ENCODE assay signal across 1 cellular context in the genomic region with DNA sequence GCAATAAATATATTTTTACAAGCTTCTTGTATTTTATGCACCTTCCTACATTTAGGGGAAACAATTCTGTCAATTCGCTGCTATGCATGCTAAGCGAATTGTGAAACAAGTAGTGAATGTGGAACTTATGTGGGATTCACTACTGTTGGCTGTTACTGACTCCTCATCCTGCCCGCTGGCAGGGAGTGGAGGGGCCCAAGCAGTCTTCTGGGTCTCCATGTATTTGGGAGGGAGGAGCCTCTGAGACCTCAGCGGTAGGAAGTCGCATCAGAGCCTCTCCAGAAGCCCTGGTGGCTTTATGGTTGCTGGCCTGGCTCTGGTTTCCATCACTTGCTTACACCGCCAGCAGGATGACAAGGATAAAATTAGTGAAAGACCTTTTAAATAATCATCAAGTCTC.
TF ChIP-seq lines count a peak whose summit lies in the region.

No MANE protein-coding gene starts in this region.

TF ChIP-seq in GM23338, 12 proteins besides CTCF, POLR2A, EP300 and RAD21 (continued from another document):
- TF ChIP-seq, protein P1, sequence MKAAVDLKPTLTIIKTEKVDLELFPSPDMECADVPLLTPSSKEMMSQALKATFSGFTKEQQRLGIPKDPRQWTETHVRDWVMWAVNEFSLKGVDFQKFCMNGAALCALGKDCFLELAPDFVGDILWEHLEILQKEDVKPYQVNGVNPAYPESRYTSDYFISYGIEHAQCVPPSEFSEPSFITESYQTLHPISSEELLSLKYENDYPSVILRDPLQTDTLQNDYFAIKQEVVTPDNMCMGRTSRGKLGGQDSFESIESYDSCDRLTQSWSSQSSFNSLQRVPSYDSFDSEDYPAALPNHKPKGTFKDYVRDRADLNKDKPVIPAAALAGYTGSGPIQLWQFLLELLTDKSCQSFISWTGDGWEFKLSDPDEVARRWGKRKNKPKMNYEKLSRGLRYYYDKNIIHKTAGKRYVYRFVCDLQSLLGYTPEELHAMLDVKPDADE (IDR thresholded peaks at IDR 0.05): no peak
- no peak for TF ChIP-seq EZH2 (IDR thresholded peaks at IDR 0.05; ENCODE audit: low read depth, unreplicated experiment)
- no peak for TF ChIP-seq NANOG (IDR thresholded peaks at IDR 0.05; ENCODE audit: borderline replicate concordance)
- TF ChIP-seq, protein P2, sequence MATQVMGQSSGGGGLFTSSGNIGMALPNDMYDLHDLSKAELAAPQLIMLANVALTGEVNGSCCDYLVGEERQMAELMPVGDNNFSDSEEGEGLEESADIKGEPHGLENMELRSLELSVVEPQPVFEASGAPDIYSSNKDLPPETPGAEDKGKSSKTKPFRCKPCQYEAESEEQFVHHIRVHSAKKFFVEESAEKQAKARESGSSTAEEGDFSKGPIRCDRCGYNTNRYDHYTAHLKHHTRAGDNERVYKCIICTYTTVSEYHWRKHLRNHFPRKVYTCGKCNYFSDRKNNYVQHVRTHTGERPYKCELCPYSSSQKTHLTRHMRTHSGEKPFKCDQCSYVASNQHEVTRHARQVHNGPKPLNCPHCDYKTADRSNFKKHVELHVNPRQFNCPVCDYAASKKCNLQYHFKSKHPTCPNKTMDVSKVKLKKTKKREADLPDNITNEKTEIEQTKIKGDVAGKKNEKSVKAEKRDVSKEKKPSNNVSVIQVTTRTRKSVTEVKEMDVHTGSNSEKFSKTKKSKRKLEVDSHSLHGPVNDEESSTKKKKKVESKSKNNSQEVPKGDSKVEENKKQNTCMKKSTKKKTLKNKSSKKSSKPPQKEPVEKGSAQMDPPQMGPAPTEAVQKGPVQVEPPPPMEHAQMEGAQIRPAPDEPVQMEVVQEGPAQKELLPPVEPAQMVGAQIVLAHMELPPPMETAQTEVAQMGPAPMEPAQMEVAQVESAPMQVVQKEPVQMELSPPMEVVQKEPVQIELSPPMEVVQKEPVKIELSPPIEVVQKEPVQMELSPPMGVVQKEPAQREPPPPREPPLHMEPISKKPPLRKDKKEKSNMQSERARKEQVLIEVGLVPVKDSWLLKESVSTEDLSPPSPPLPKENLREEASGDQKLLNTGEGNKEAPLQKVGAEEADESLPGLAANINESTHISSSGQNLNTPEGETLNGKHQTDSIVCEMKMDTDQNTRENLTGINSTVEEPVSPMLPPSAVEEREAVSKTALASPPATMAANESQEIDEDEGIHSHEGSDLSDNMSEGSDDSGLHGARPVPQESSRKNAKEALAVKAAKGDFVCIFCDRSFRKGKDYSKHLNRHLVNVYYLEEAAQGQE (IDR thresholded peaks at IDR 0.05; ENCODE audit: unreplicated experiment): no peak
- no peak for TF ChIP-seq POLR2AphosphoS5 (IDR thresholded peaks at IDR 0.05; ENCODE audit: low read depth)
- no peak for TF ChIP-seq JUNB (IDR thresholded peaks at IDR 0.05; ENCODE audit: unreplicated experiment)
TF ChIP-seq in GM23338: peak in this region for 0.
